Comparison of ENCODE assay signal across 12 cellular contexts in the genomic region with DNA sequence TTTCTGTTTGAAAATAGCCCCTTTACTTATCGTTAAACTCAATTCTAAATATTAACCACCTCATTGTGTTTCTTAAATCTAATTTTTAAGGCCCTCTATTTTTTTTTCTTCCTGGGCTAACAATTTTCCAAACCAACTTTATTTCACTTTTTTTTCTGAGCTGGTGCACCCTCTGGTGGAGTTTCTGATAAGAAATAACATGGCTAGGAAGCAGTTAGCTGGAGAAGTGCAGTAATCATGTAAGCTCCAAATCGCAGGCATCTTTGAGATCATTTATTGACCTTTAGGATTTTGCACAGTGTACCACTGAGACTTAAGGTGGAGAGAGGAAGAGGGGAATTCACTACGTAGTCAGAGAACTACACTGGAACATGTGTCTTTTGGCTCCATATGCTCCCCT. TPM values are rescaled to one million over a fixed set of nuclear protein-coding genes. Genes with fewer than 3 reads are reported as not detected.
DNase-seq lines count a peak whose midpoint lies in the region; ATAC-seq, FAIRE-seq and TF ChIP-seq lines count a peak whose summit lies in the region.
"Had no signal": no experiment of that assay in that cellular context is flagged by ENCODE, and none has a peak within 500 bp of the region (broad histone marks: within the 10 kb centered on the region; RNA-seq: fewer than 3 reads in every experiment).

No MANE protein-coding gene starts in this region.

- no peak for ATAC-seq in HepG2
- no peak for ATAC-seq in activated T-helper 17 cell treated with anti-CD3 and anti-CD28 coated beads, Interleukin-2, amount 50 U/mL, for 72 hours (replicated peaks)
- ATAC-seq in GM21737 (IDR thresholded peaks at IDR 0.05; ENCODE audit: unreplicated experiment), result no peak

- H3K4me1 ChIP-seq in astrocyte (ENCODE audit: insufficient read depth, low read length) (no peaks in the 10 kb centered on the region), HepG2 (ENCODE audit: insufficient read depth, low read length) (peaks cover 19% of the 10 kb centered on the region)

- H4K20me1 ChIP-seq in astrocyte (ENCODE audit: insufficient read depth, low read length), result no peaks in the 10 kb centered on the region
- no peaks in the 10 kb centered on the region for H4K20me1 ChIP-seq in HepG2 (ENCODE audit: insufficient read depth, low read length)

- no peak overlapping the region for H3K9ac ChIP-seq in astrocyte (ENCODE audit: low read length)
- no peak overlapping the region for H3K9ac ChIP-seq in HepG2 (ENCODE audit: insufficient read depth, low read depth, low read length)

- in situ Hi-C loops in HepG2 (cut with HindIII; ENCODE audit: extremely low pct_ligation_motif_present, low pct_unique_long_range_greater_than_20kb), result no loop called here

- TF ChIP-seq RAD21 in HepG2 (CRISPR knock-in tag; IDR thresholded peaks at IDR 0.05), result no peak

- H3K9me3 ChIP-seq in astrocyte (ENCODE audit: insufficient read depth, low read depth, low read length) (no peaks in the 10 kb centered on the region), HepG2 (ENCODE audit: low read length) (no peaks in the 10 kb centered on the region)

- POLR2A ChIA-PET in HepG2 (lab: Yijun Ruan, JAX), result no interaction called here

- peak; percentile 28 for DNase-seq in COLO829 (ENCODE audit: low spot score)
- no peak for DNase-seq in astrocyte (ENCODE audit: low read depth)
- peak; percentile 13 for DNase-seq in HepG2 (ENCODE audit: low spot score)
- no peak for DNase-seq in NCI-H526 treated with DMSO at 0.1 percent for 48 hours (lab: John Stamatoyannopoulos, UW)
- no peak for DNase-seq in Ammon's horn (ENCODE audit: low spot score)
- DNase-seq: activated B cell treated with CpG ODN at 0.5 μM for 24 hours; activated naive CD4-positive, alpha-beta T cell treated with anti-CD3 and anti-CD28 coated beads for 36 hours; DMS53 had no signal

- no peak overlapping the region for H3K27ac Mint-ChIP-seq in astrocyte (ENCODE audit: unreplicated experiment)
- H3K27ac Mint-ChIP-seq in activated T-helper 17 cell treated with anti-CD3 and anti-CD28 coated beads, Interleukin-2, amount 50 U/mL, for 72 hours, result no peak overlapping the region
- H3K27ac Mint-ChIP-seq: activated B cell treated with CpG ODN at 0.5 μM for 24 hours; activated naive CD4-positive, alpha-beta T cell treated with anti-CD3 and anti-CD28 coated beads for 36 hours had no signal

- no peaks in the 10 kb centered on the region for H3K79me2 ChIP-seq in astrocyte (ENCODE audit: insufficient read depth, low read length)
- H3K79me2 ChIP-seq in HepG2 (ENCODE audit: insufficient read depth, low read length), result no peaks in the 10 kb centered on the region

- no peak for TF ChIP-seq POLR2A in HepG2 (IDR thresholded peaks at IDR 0.05; ENCODE audit: insufficient read depth in 1 of 2, low read depth in 2 of 2, low read length in 2 of 2)

- peak; percentile 51 for TF ChIP-seq CTCF in LNCAP (IDR thresholded peaks at IDR 0.05)
- TF ChIP-seq CTCF in astrocyte (IDR thresholded peaks at IDR 0.05; ENCODE audit: insufficient read depth, low read depth, low read length), result peak; percentile 31
- peak; percentile 34; the same call in 1 of the 2 replicates for TF ChIP-seq CTCF in HepG2 (CRISPR knock-in tag; IDR thresholded peaks at IDR 0.05)

- H3K27ac ChIP-seq in astrocyte (ENCODE audit: low read depth, low read length) (no peak overlapping the region), HepG2 (ENCODE audit: extremely low read length, insufficient read depth, low read length) (no peak overlapping the region)

- BruUV-seq in HepG2 (replicated peaks; lab: Mats Ljungman, UMichigan), result no TSS peak

- H3K4me3 ChIP-seq in astrocyte (ENCODE audit: insufficient read depth, low read depth, low read length) (no peak overlapping the region), HepG2 (replicated peaks in 1 of 3; ENCODE audit: insufficient read depth in 1 of 3, low read depth in 2 of 3, low read length in 3 of 3) (no peak overlapping the region)

- peaks cover 18% of the 10 kb centered on the region for H3K4me1 Mint-ChIP-seq in astrocyte (ENCODE audit: low read depth, unreplicated experiment)
- H3K4me1 Mint-ChIP-seq in activated T-helper 17 cell treated with anti-CD3 and anti-CD28 coated beads, Interleukin-2, amount 50 U/mL, for 72 hours, result peaks cover 11% of the 10 kb centered on the region
- H3K4me1 Mint-ChIP-seq: activated B cell treated with CpG ODN at 0.5 μM for 24 hours had no signal

- no peaks in the 10 kb centered on the region for H3K27me3 ChIP-seq in astrocyte (ENCODE audit: insufficient read depth, low read length)
- no peaks in the 10 kb centered on the region for H3K27me3 ChIP-seq in HepG2 (ENCODE audit: control insufficient read depth in 1 of 2, insufficient read depth in 2 of 2, low read length in 2 of 2)

- no peak for FAIRE-seq in astrocyte (lab: Jason Lieb, UNC)
- FAIRE-seq in HepG2 (lab: Jason Lieb, UNC), result no peak

- CTCF ChIA-PET in HepG2 (lab: Yijun Ruan, JAX; ENCODE audit: low intra/inter-chr PET ratio, low total read pairs), result no interaction called here

- 42% methylated on average over 3 of the region's 3 CpGs for WGBS in HepG2 (ENCODE audit: low lambda C conversion rate)

- H3K4me2 ChIP-seq in astrocyte (ENCODE audit: low read length), result no peak overlapping the region
- H3K4me2 ChIP-seq in HepG2 (ENCODE audit: low read depth, low read length), result no peak overlapping the region

- no peak overlapping the region for H3K4me3 Mint-ChIP-seq in astrocyte (ENCODE audit: unreplicated experiment)
- no peak overlapping the region for H3K4me3 Mint-ChIP-seq in activated T-helper 17 cell treated with anti-CD3 and anti-CD28 coated beads, Interleukin-2, amount 50 U/mL, for 72 hours
- H3K4me3 Mint-ChIP-seq: activated B cell treated with CpG ODN at 0.5 μM for 24 hours; activated naive CD4-positive, alpha-beta T cell treated with anti-CD3 and anti-CD28 coated beads for 36 hours had no signal

- H3K9me3 Mint-ChIP-seq in astrocyte (ENCODE audit: unreplicated experiment), result no peaks in the 10 kb centered on the region
- no peaks in the 10 kb centered on the region for H3K9me3 Mint-ChIP-seq in activated T-helper 17 cell treated with anti-CD3 and anti-CD28 coated beads, Interleukin-2, amount 50 U/mL, for 72 hours
- H3K9me3 Mint-ChIP-seq: activated B cell treated with CpG ODN at 0.5 μM for 24 hours; activated naive CD4-positive, alpha-beta T cell treated with anti-CD3 and anti-CD28 coated beads for 36 hours had no signal

- intact Hi-C loops in HepG2 (cut with micrococcal nuclease; ENCODE audit: unreplicated experiment), result loop anchor here (5.0 kb wide), 2 partner anchors 254 to 481 kb away; no protein-coding TSS in a partner anchor

- TF ChIP-seq EP300 in HepG2 (IDR thresholded peaks at IDR 0.05; ENCODE audit: low read depth in 2 of 2, low read length in 2 of 2) (no peak), HepG2 (CRISPR knock-in tag; IDR thresholded peaks at IDR 0.05; ENCODE audit: borderline replicate concordance) (no peak)

- H3K36me3 ChIP-seq in astrocyte (ENCODE audit: insufficient read depth, low read length), result no peaks in the 10 kb centered on the region
- H3K36me3 ChIP-seq in HepG2 (replicated peaks in 1 of 2; ENCODE audit: control insufficient read depth in 1 of 2, insufficient read depth in 2 of 2, low read length in 2 of 2), result no peaks in the 10 kb centered on the region

- H3K36me3 Mint-ChIP-seq in astrocyte (ENCODE audit: low read depth, unreplicated experiment), result no peaks in the 10 kb centered on the region
- no peaks in the 10 kb centered on the region for H3K36me3 Mint-ChIP-seq in activated T-helper 17 cell treated with anti-CD3 and anti-CD28 coated beads, Interleukin-2, amount 50 U/mL, for 72 hours (ENCODE audit: low read depth)

- no peaks in the 10 kb centered on the region for H3K27me3 Mint-ChIP-seq in astrocyte (ENCODE audit: low read depth, unreplicated experiment)
- no peaks in the 10 kb centered on the region for H3K27me3 Mint-ChIP-seq in activated T-helper 17 cell treated with anti-CD3 and anti-CD28 coated beads, Interleukin-2, amount 50 U/mL, for 72 hours

- H2AFZ ChIP-seq in astrocyte (ENCODE audit: low read depth, low read length), result no peak overlapping the region
- no peak overlapping the region for H2AFZ ChIP-seq in HepG2 (ENCODE audit: low read length)

RNA-seq across cellular contexts. Expression of a gene that starts 6.4 kb away (rescaled TPM):
- not detected in 2 replicates for total RNA-seq in astrocyte
- not detected in 2 replicates for total RNA-seq in HepG2 (2016; rRNA removed; fragmentation: Illumina TruSeq; extraction: Trizol)
- total RNA-seq in HepG2 (2016; cell fraction: cytosol; rRNA removed; fragmentation: Illumina TruSeq; extraction: Trizol; ENCODE audit: low read depth), result not detected in 2 replicates
- total RNA-seq in HepG2 (2016; cell fraction: insoluble cytoplasmic fraction; rRNA removed; fragmentation: Illumina TruSeq; extraction: Trizol), result not detected in 2 replicates
- total RNA-seq in HepG2 (2016; cell fraction: membrane; rRNA removed; fragmentation: Illumina TruSeq; extraction: Trizol), result not detected in 2 replicates
- total RNA-seq in HepG2 (2016; cell fraction: nucleus; rRNA removed; fragmentation: Illumina TruSeq; extraction: Trizol), result not detected in 2 replicates
- not detected in 2 replicates for polyA plus RNA-seq in HepG2 (2011; rRNA removed)
- not detected in 2 replicates for polyA plus RNA-seq in HepG2 (2011; cell fraction: cytosol; rRNA removed)
- polyA plus RNA-seq in HepG2 (2011; cell fraction: nucleus; rRNA removed), result not detected in 2 replicates
- polyA plus RNA-seq in HepG2 (2012), result not detected in 2 replicates
- polyA plus RNA-seq in HepG2 (2016; cell fraction: cytosol; fragmentation: Illumina TruSeq; extraction: Trizol; ENCODE audit: low read depth), result not detected in 2 replicates
- polyA plus RNA-seq in HepG2 (2016; cell fraction: insoluble cytoplasmic fraction; fragmentation: Illumina TruSeq; extraction: Trizol; ENCODE audit: low read depth), result not detected in 2 replicates
- not detected in 2 replicates for polyA plus RNA-seq in HepG2 (2016; cell fraction: membrane; fragmentation: Illumina TruSeq; extraction: Trizol; ENCODE audit: low read depth)
- not detected in 2 replicates for polyA plus RNA-seq in HepG2 (2016; cell fraction: nucleus; fragmentation: Illumina TruSeq; extraction: Trizol; ENCODE audit: insufficient read depth, low read depth)
- not detected in 2 replicates for polyA minus RNA-seq in HepG2 (2011; rRNA and poly(A)+ RNA removed; ENCODE audit: low replicate concordance)
- not detected in 2 replicates for polyA minus RNA-seq in HepG2 (2011; cell fraction: cytosol; rRNA and poly(A)+ RNA removed)
- not detected in 2 replicates for polyA minus RNA-seq in HepG2 (2011; cell fraction: nucleus; rRNA and poly(A)+ RNA removed)
- not detected for total RNA-seq in activated T-helper 17 cell treated with anti-CD3 and anti-CD28 coated beads, Interleukin-2, amount 50 U/mL, for 72 hours
- total RNA-seq: activated B cell treated with CpG ODN at 0.5 μM for 24 hours; activated naive CD4-positive, alpha-beta T cell treated with anti-CD3 and anti-CD28 coated beads for 36 hours; glomerular endothelial cell had no signal

RNA-seq across cellular contexts. Expression of a gene that starts 55.3 kb away (rescaled TPM):
- total RNA-seq in astrocyte, result 0.24 and 0.50 TPM in 2 replicates
- 0.21 and 0.24 TPM in 2 replicates for total RNA-seq in HepG2 (2016; rRNA removed; fragmentation: Illumina TruSeq; extraction: Trizol)
- total RNA-seq in HepG2 (2016; cell fraction: cytosol; rRNA removed; fragmentation: Illumina TruSeq; extraction: Trizol; ENCODE audit: low read depth), result not detected in 2 replicates
- total RNA-seq in HepG2 (2016; cell fraction: insoluble cytoplasmic fraction; rRNA removed; fragmentation: Illumina TruSeq; extraction: Trizol), result 0.09 and 0.15 TPM in 2 replicates
- total RNA-seq in HepG2 (2016; cell fraction: membrane; rRNA removed; fragmentation: Illumina TruSeq; extraction: Trizol), result 0.15 TPM in 1 of 2 replicates, not detected in the other
- total RNA-seq in HepG2 (2016; cell fraction: nucleus; rRNA removed; fragmentation: Illumina TruSeq; extraction: Trizol), result not detected in 2 replicates
- polyA plus RNA-seq in HepG2 (2011; rRNA removed), result 0.04 and 0.13 TPM in 2 replicates
- 0.13 and 0.17 TPM in 2 replicates for polyA plus RNA-seq in HepG2 (2011; cell fraction: cytosol; rRNA removed)
- polyA plus RNA-seq in HepG2 (2011; cell fraction: nucleus; rRNA removed), result 0.05 TPM in 1 of 2 replicates, not detected in the other
- polyA plus RNA-seq in HepG2 (2012), result 0.31 TPM in 1 of 2 replicates, not detected in the other
- 0.14 TPM in 1 of 2 replicates, not detected in the other for polyA plus RNA-seq in HepG2 (2016; cell fraction: cytosol; fragmentation: Illumina TruSeq; extraction: Trizol; ENCODE audit: low read depth)
- 0.15 and 0.19 TPM in 2 replicates for polyA plus RNA-seq in HepG2 (2016; cell fraction: insoluble cytoplasmic fraction; fragmentation: Illumina TruSeq; extraction: Trizol; ENCODE audit: low read depth)
- polyA plus RNA-seq in HepG2 (2016; cell fraction: membrane; fragmentation: Illumina TruSeq; extraction: Trizol; ENCODE audit: low read depth), result 0.19 TPM in 1 of 2 replicates, not detected in the other
- 0.13 TPM in 1 of 2 replicates, not detected in the other for polyA plus RNA-seq in HepG2 (2016; cell fraction: nucleus; fragmentation: Illumina TruSeq; extraction: Trizol; ENCODE audit: insufficient read depth, low read depth)
- 1.1 TPM in 1 of 2 replicates, not detected in the other for polyA minus RNA-seq in HepG2 (2011; rRNA and poly(A)+ RNA removed; ENCODE audit: low replicate concordance)
- not detected in 2 replicates for polyA minus RNA-seq in HepG2 (2011; cell fraction: cytosol; rRNA and poly(A)+ RNA removed)
- 1.3 TPM in 1 of 2 replicates, not detected in the other for polyA minus RNA-seq in HepG2 (2011; cell fraction: nucleus; rRNA and poly(A)+ RNA removed)
- total RNA-seq in activated T-helper 17 cell treated with anti-CD3 and anti-CD28 coated beads, Interleukin-2, amount 50 U/mL, for 72 hours, result not detected
- total RNA-seq: activated B cell treated with CpG ODN at 0.5 μM for 24 hours; activated naive CD4-positive, alpha-beta T cell treated with anti-CD3 and anti-CD28 coated beads for 36 hours had no signal

Comparison
In these comparisons a context has a peak if more than half of its experiments do, and no peak if none do; other contexts are left out.
1. DNase-seq: peak in COLO829 (single experiment) and HepG2 (single experiment); none in astrocyte (single experiment), NCI-H526 treated with DMSO at 0.1 percent for 48 hours (single experiment) and Ammon's horn (single experiment).
2. Peak in every context shown above with its lines, with median percentiles within 50 percentile points of each other: CTCF ChIP-seq.